Comparison of ENCODE assay signal across 1 cellular context in the genomic region with DNA sequence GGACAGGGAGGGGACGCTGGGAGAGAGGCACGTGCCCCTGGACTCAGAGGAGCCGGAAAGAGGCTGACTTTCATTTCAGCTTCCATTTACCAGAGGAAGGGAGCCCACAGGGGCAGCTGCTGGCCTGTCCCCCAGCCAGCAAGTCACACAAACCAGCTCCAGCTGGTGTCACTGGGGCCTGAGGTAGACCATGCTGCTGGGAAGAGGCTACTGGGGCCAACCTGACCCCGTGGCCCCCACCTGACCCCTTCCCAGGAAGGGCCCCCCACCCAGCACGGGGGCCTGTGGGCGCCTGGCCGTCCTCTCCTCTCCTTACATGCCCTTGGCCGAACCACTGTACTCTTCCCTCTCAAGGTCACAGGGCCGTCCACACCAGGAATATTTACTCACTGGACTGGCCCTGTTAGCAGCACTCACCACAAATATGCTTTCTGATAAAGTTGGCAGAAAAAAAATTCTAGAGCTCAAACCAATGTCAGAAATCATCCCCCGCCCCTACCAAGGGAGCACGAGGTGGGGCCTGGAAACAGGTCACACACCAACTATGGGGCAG.
A peak's percentile ranks its signal among the peaks of the same experiment; 100 is the strongest.
TF ChIP-seq lines count a peak whose summit lies in the region.

No MANE protein-coding gene starts in this region.

TF ChIP-seq in HepG2, 621 proteins besides CTCF, POLR2A, EP300 and RAD21 (continued from another document and continues in another):
- TF ChIP-seq, protein P1, sequence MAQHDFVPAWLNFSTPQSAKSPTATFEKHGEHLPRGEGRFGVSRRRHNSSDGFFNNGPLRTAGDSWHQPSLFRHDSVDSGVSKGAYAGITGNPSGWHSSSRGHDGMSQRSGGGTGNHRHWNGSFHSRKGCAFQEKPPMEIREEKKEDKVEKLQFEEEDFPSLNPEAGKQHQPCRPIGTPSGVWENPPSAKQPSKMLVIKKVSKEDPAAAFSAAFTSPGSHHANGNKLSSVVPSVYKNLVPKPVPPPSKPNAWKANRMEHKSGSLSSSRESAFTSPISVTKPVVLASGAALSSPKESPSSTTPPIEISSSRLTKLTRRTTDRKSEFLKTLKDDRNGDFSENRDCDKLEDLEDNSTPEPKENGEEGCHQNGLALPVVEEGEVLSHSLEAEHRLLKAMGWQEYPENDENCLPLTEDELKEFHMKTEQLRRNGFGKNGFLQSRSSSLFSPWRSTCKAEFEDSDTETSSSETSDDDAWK (CRISPR knock-in tag; IDR thresholded peaks at IDR 0.05) = no peak
- no peak for TF ChIP-seq AFF4 (CRISPR knock-in tag; IDR thresholded peaks at IDR 0.05)
- no peak for TF ChIP-seq MAZ (IDR thresholded peaks at IDR 0.05; ENCODE audit: borderline replicate concordance, low read depth, low read length)
- TF ChIP-seq MAZ (CRISPR knock-in tag; IDR thresholded peaks at IDR 0.05; ENCODE audit: low read depth) = peak; percentile 40; the same call in 1 of the 2 replicates
- TF ChIP-seq, protein P2, sequence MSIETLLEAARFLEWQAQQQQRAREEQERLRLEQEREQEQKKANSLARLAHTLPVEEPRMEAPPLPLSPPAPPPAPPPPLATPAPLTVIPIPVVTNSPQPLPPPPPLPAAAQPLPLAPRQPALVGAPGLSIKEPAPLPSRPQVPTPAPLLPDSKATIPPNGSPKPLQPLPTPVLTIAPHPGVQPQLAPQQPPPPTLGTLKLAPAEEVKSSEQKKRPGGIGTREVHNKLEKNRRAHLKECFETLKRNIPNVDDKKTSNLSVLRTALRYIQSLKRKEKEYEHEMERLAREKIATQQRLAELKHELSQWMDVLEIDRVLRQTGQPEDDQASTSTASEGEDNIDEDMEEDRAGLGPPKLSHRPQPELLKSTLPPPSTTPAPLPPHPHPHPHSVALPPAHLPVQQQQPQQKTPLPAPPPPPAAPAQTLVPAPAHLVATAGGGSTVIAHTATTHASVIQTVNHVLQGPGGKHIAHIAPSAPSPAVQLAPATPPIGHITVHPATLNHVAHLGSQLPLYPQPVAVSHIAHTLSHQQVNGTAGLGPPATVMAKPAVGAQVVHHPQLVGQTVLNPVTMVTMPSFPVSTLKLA (IDR thresholded peaks at IDR 0.05) = no peak
- TF ChIP-seq ZNF382 (CRISPR knock-in tag; IDR thresholded peaks at IDR 0.05; ENCODE audit: borderline replicate concordance) = no peak
- no peak for TF ChIP-seq PHB2 (IDR thresholded peaks at IDR 0.05; ENCODE audit: partially characterized antibody)
- TF ChIP-seq BRCA1 (CRISPR knock-in tag; IDR thresholded peaks at IDR 0.05) = no peak
- 0 out of 2 replicates have a peak, but pooled peaks have one; percentile 51 for TF ChIP-seq ZNF543 (CRISPR knock-in tag; IDR thresholded peaks at IDR 0.05)
- peak; percentile 88 for TF ChIP-seq ZBTB39 (CRISPR knock-in tag; IDR thresholded peaks at IDR 0.05)
- TF ChIP-seq ATF1 (CRISPR knock-in tag; IDR thresholded peaks at IDR 0.05) = no peak
- peak; percentile 45; the same call in 1 of the 2 replicates for TF ChIP-seq ZNF296 (CRISPR knock-in tag; conservative IDR thresholded peaks at IDR 0.05)
- TF ChIP-seq FIP1L1 (IDR thresholded peaks at IDR 0.05; ENCODE audit: borderline replicate concordance, insufficient read depth, low read depth, low read length) = no peak
- TF ChIP-seq MBD4 (IDR thresholded peaks at IDR 0.05; ENCODE audit: borderline replicate concordance, low read length) = no peak
- TF ChIP-seq, protein P3, sequence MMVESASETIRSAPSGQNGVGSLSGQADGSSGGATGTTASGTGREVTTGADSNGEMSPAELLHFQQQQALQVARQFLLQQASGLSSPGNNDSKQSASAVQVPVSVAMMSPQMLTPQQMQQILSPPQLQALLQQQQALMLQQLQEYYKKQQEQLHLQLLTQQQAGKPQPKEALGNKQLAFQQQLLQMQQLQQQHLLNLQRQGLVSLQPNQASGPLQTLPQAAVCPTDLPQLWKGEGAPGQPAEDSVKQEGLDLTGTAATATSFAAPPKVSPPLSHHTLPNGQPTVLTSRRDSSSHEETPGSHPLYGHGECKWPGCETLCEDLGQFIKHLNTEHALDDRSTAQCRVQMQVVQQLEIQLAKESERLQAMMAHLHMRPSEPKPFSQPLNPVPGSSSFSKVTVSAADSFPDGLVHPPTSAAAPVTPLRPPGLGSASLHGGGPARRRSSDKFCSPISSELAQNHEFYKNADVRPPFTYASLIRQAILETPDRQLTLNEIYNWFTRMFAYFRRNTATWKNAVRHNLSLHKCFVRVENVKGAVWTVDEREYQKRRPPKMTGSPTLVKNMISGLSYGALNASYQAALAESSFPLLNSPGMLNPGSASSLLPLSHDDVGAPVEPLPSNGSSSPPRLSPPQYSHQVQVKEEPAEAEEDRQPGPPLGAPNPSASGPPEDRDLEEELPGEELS (CRISPR knock-in tag; IDR thresholded peaks at IDR 0.05) = peak; percentile 64
- TF ChIP-seq ZNF44 (CRISPR knock-in tag; IDR thresholded peaks at IDR 0.05) = no peak
- no peak for TF ChIP-seq ZNF124 (CRISPR knock-in tag; IDR thresholded peaks at IDR 0.05)
- no peak for TF ChIP-seq ATRX (CRISPR knock-in tag; IDR thresholded peaks at IDR 0.05; ENCODE audit: borderline replicate concordance)
- no peak for TF ChIP-seq ZSCAN12 (CRISPR knock-in tag; IDR thresholded peaks at IDR 0.05)
- TF ChIP-seq ZNF687 (CRISPR knock-in tag; IDR thresholded peaks at IDR 0.05) = peak; percentile 87
- TF ChIP-seq HES4 (CRISPR knock-in tag; IDR thresholded peaks at IDR 0.05; ENCODE audit: borderline replicate concordance) = no peak
- TF ChIP-seq IKZF1 (IDR thresholded peaks at IDR 0.05) = no peak
- TF ChIP-seq CHD2 (IDR thresholded peaks at IDR 0.05; ENCODE audit: low read depth, low read length) = no peak
- TF ChIP-seq ZNF33A (CRISPR knock-in tag; IDR thresholded peaks at IDR 0.05; ENCODE audit: borderline replicate concordance) = no peak
- TF ChIP-seq ZHX2 (IDR thresholded peaks at IDR 0.05; ENCODE audit: low read depth) = no peak
- no peak for TF ChIP-seq ZHX2 (CRISPR knock-in tag; IDR thresholded peaks at IDR 0.05; ENCODE audit: borderline replicate concordance)
- TF ChIP-seq HOXA5 (CRISPR knock-in tag; IDR thresholded peaks at IDR 0.05) = no peak
- TF ChIP-seq SP1 (IDR thresholded peaks at IDR 0.05) = no peak
- TF ChIP-seq SP1 (CRISPR knock-in tag; IDR thresholded peaks at IDR 0.05) = no peak; the same call in 1 of the 2 replicates
- no peak for TF ChIP-seq ZNF577 (CRISPR knock-in tag; IDR thresholded peaks at IDR 0.05; ENCODE audit: borderline replicate concordance, low read depth)
- 0 out of 2 replicates have a peak, but pooled peaks have one; percentile 39 for TF ChIP-seq MIER2 (CRISPR knock-in tag; IDR thresholded peaks at IDR 0.05)
- no peak for TF ChIP-seq MTF1 (CRISPR knock-in tag; IDR thresholded peaks at IDR 0.05)
